Comparison of ENCODE assay signal across 23 cellular contexts in genomic region chr11:28099715-28100114, GRCh38. TPM values are rescaled to one million over a fixed set of nuclear protein-coding genes. Genes with fewer than 3 reads are reported as not detected.
A peak's percentile ranks its signal among the peaks of the same experiment; 100 is the strongest.
DNase-seq lines count a peak whose midpoint lies in the region; ATAC-seq, FAIRE-seq and TF ChIP-seq lines count a peak whose summit lies in the region.
"Had no signal": no experiment of that assay in that cellular context is flagged by ENCODE, and none has a peak within 500 bp of the region (broad histone marks: within the 10 kb centered on the region; RNA-seq: fewer than 3 reads in every experiment).

No MANE protein-coding gene starts in this region.

- FAIRE-seq in K562 (lab: Jason Lieb, UNC): no peak
- FAIRE-seq: A204.1, HTR-8/SVneo had no signal

- CTCF ChIA-PET in MCF 10A (lab: Yijun Ruan, JAX): interaction anchor here (1.1 kb wide), 1 partner anchor 9 kb away, joined by 3 read pairs; no protein-coding TSS in a partner anchor
- CTCF ChIA-PET in mammary epithelial cell (lab: Charles Lee; ENCODE audit: low non-redundant PET): no interaction called here
- CTCF ChIA-PET in K562 (lab: Yijun Ruan, JAX; ENCODE audit: low intra/inter-chr PET ratio): no interaction called here
- CTCF ChIA-PET in activated CD4-positive, alpha-beta memory T cell treated with anti-CD3 and anti-CD28 coated beads, Interleukin-2, amount 10 ng/mL, durations not matched to agents 7 days and 5 days (lab: Charles Lee): no interaction called here

- H3K4me2 ChIP-seq in mammary epithelial cell (ENCODE audit: insufficient read depth, low read depth, low read length) (no peak overlapping the region), K562 (ENCODE audit: insufficient read depth, low read length) (no peak overlapping the region)

- no peaks in the 10 kb centered on the region for H3K4me1 ChIP-seq in mammary epithelial cell (ENCODE audit: insufficient read depth, low read length)
- H3K4me1 ChIP-seq in K562 (replicated peaks in 1 of 2; ENCODE audit: control insufficient read depth in 2 of 2, insufficient read depth in 2 of 2, low read length in 2 of 2): peaks cover 0 to 4% of the 10 kb centered on the region in 2 experiments; a peak in 2 of 5 replicates

- H3K27ac Mint-ChIP-seq in MCF 10A (ENCODE audit: low read depth, unreplicated experiment) (peak overlapping the region; percentile 74), HFFc6 (peak overlapping the region; percentile 3; the same call in 1 of the 2 replicates), nephron progenitor cell (peak overlapping the region; percentile 45)
- H3K27ac Mint-ChIP-seq in activated CD4-positive, alpha-beta memory T cell treated with anti-CD3 and anti-CD28 coated beads, Interleukin-2, amount 10 ng/mL, durations not matched to agents 7 days and 5 days: no peak overlapping the region
- H3K27ac Mint-ChIP-seq: IgD-negative memory B cell had no signal

- H3K4me3 Mint-ChIP-seq in MCF 10A (ENCODE audit: unreplicated experiment) (no peak overlapping the region), HFFc6 (no peak overlapping the region), nephron progenitor cell (no peak overlapping the region)
- H3K4me3 Mint-ChIP-seq in activated CD4-positive, alpha-beta memory T cell treated with anti-CD3 and anti-CD28 coated beads, Interleukin-2, amount 10 ng/mL, durations not matched to agents 7 days and 5 days: no peak overlapping the region
- H3K4me3 Mint-ChIP-seq: IgD-negative memory B cell had no signal

- DNase-seq in MCF 10A (ENCODE audit: unreplicated experiment) (no peak), mammary epithelial cell (no peak), HFFc6 (no peak), K562 (ENCODE audit: extremely low read depth in 1 of 4, low spot score in 3 of 4) (no peak), nephron progenitor cell (no peak), activated gamma-delta T cell treated with Interleukin-2 at 50 U/mL for 16 hours (no peak)
- DNase-seq in central memory CD4-positive, alpha-beta T cell: no peak
- DNase-seq in activated CD4-positive, alpha-beta memory T cell treated with anti-CD3 and anti-CD28 coated beads, Interleukin-2, amount 10 ng/mL, durations not matched to agents 7 days and 5 days: no peak
- DNase-seq: DMS79, GM23248, HCEC 1CT, Kasumi-1, MM.1S, NCI-H1048, NCI-H1417 treated with DMSO at 0.1 percent for 48 hours, NCI-H187, NCI-H446, NCI-H526, SHP77 had no signal

- BruUV-seq in MCF 10A (replicated peaks; lab: Mats Ljungman, UMichigan) (no TSS peak), mammary epithelial cell (replicated peaks; lab: Mats Ljungman, UMichigan) (no TSS peak), K562 (replicated peaks; lab: Mats Ljungman, UMichigan) (no TSS peak)

- H3K27ac ChIP-seq in mammary epithelial cell (ENCODE audit: insufficient read depth, low read depth, low read length) (no peak overlapping the region), K562 (ENCODE audit: extremely low read depth, low read depth, low read length) (peak overlapping the region; percentile 17; the same call in 1 of the 3 replicates)
- H3K27ac ChIP-seq: C4-2B, GM23248 had no signal

- ATAC-seq in K562: peak; percentile 29

- intact Hi-C loops in MCF 10A (cut with micrococcal nuclease) (loop anchor here (10.0 kb wide), 2 partner anchors 595 to 1225 kb away; no protein-coding TSS in a partner anchor), mammary epithelial cell (cut with micrococcal nuclease) (loop anchor here (10.0 kb wide), 2 partner anchors 595 to 735 kb away; no protein-coding TSS in a partner anchor), K562 (cut with micrococcal nuclease) (no loop called here)

- no peaks in the 10 kb centered on the region for H3K9me1 ChIP-seq in K562 (ENCODE audit: control insufficient read depth, insufficient read depth, low read length)

- 93% methylated on average over 1 of the region's 1 CpG for WGBS in mammary epithelial cell (ENCODE audit: low coverage, missing lambda C conversion rate)
- 21% methylated on average over 1 of the region's 1 CpG for WGBS in K562 (ENCODE audit: insufficient coverage, low coverage, missing lambda C conversion rate)

- H3K9me3 Mint-ChIP-seq in MCF 10A (ENCODE audit: unreplicated experiment): no peaks in the 10 kb centered on the region
- no peaks in the 10 kb centered on the region for H3K9me3 Mint-ChIP-seq in HFFc6
- H3K9me3 Mint-ChIP-seq in nephron progenitor cell: no peaks in the 10 kb centered on the region
- H3K9me3 Mint-ChIP-seq in activated CD4-positive, alpha-beta memory T cell treated with anti-CD3 and anti-CD28 coated beads, Interleukin-2, amount 10 ng/mL, durations not matched to agents 7 days and 5 days: no peaks in the 10 kb centered on the region

- H2AFZ ChIP-seq in mammary epithelial cell (ENCODE audit: low read depth, low read length) (no peak overlapping the region), K562 (ENCODE audit: low read depth, low read length) (no peak overlapping the region)
- H2AFZ ChIP-seq: GM23248 had no signal

- H3K4me1 Mint-ChIP-seq in MCF 10A (ENCODE audit: insufficient read depth, unreplicated experiment) (peaks cover 52% of the 10 kb centered on the region), HFFc6 (ENCODE audit: low read depth) (peaks cover 77% of the 10 kb centered on the region), nephron progenitor cell (peaks cover 53% of the 10 kb centered on the region)
- H3K4me1 Mint-ChIP-seq in activated CD4-positive, alpha-beta memory T cell treated with anti-CD3 and anti-CD28 coated beads, Interleukin-2, amount 10 ng/mL, durations not matched to agents 7 days and 5 days: peaks cover 25% of the 10 kb centered on the region

- dilution Hi-C loops in mammary epithelial cell (cut with HindIII; ENCODE audit: low sequenced_read_pairs): no loop called here

- H3K36me3 ChIP-seq in mammary epithelial cell (ENCODE audit: insufficient read depth, low read length) (peaks cover 8% of the 10 kb centered on the region), K562 (ENCODE audit: control insufficient read depth, insufficient read depth, low read length) (peaks cover 34% of the 10 kb centered on the region)

- H3K4me3 ChIP-seq in mammary epithelial cell (replicated peaks in 1 of 3; ENCODE audit: insufficient read depth in 1 of 3, low read depth in 2 of 3, low read length in 3 of 3) (no peak overlapping the region), K562 (no peak overlapping the region)
- H3K4me3 ChIP-seq: GM23248 had no signal

- TF ChIP-seq EP300 in K562 (IDR thresholded peaks at IDR 0.05; ENCODE audit: low read length): no peak

- H3K9me3 ChIP-seq in mammary epithelial cell (replicated peaks; ENCODE audit: insufficient read depth, low read length) (no peaks in the 10 kb centered on the region), K562 (replicated peaks; ENCODE audit: control insufficient read depth, insufficient read depth, low read depth, low read length) (no peaks in the 10 kb centered on the region)

- no peak overlapping the region for H3K9ac ChIP-seq in mammary epithelial cell (ENCODE audit: insufficient read depth, low read length)
- no peak overlapping the region for H3K9ac ChIP-seq in K562 (ENCODE audit: insufficient read depth in 1 of 2, low read depth in 2 of 2, low read length in 2 of 2)
- H3K9ac ChIP-seq: GM23248 had no signal

- H3K27me3 ChIP-seq in mammary epithelial cell (ENCODE audit: insufficient read depth, low read length): no peaks in the 10 kb centered on the region
- H3K27me3 ChIP-seq in K562 (ENCODE audit: control insufficient read depth in 2 of 2, insufficient read depth in 2 of 2, low read length in 2 of 2): no peaks in the 10 kb centered on the region

- H3K36me3 Mint-ChIP-seq in MCF 10A (ENCODE audit: insufficient read depth, unreplicated experiment) (peaks cover 6% of the 10 kb centered on the region), HFFc6 (ENCODE audit: low read depth) (peaks cover 59% of the 10 kb centered on the region), nephron progenitor cell (ENCODE audit: low read depth) (peaks cover 18% of the 10 kb centered on the region)
- H3K36me3 Mint-ChIP-seq in activated CD4-positive, alpha-beta memory T cell treated with anti-CD3 and anti-CD28 coated beads, Interleukin-2, amount 10 ng/mL, durations not matched to agents 7 days and 5 days (ENCODE audit: low read depth): peaks cover 42% of the 10 kb centered on the region

- POLR2A ChIA-PET in MCF 10A (lab: Yijun Ruan, JAX): interaction anchor here (0.6 to 1.5 kb wide), 6 partner anchors 9 to 644 kb away, joined by 3 to 9 read pairs (median 4); no protein-coding TSS in a partner anchor
- POLR2A ChIA-PET in K562 (lab: Yijun Ruan, JAX): interaction anchor here (0.7 kb wide), 1 partner anchor 49 kb away, joined by 3 read pairs; no protein-coding TSS in a partner anchor
- POLR2A ChIA-PET in activated CD4-positive, alpha-beta memory T cell treated with anti-CD3 and anti-CD28 coated beads, Interleukin-2, amount 10 ng/mL, durations not matched to agents 7 days and 5 days (lab: Charles Lee): no interaction called here

- in situ Hi-C loops in mammary epithelial cell (cut with MboI; ENCODE audit: low sequenced_read_pairs in 2 of 2): loop anchor here in 1 of 2 donors (25.0 kb wide), 1 partner anchor 588 kb away; no protein-coding TSS in a partner anchor
- in situ Hi-C loops in K562 (cut with MboI): no loop called here

- TF ChIP-seq CTCF in MCF 10A (IDR thresholded peaks at IDR 0.05; ENCODE audit: unreplicated experiment) (no peak), mammary epithelial cell (conservative IDR thresholded peaks at IDR 0.05 in 1 of 2, IDR thresholded peaks at IDR 0.05 in 1 of 2; ENCODE audit: extremely low read depth in 1 of 2, insufficient read depth in 1 of 2, low read depth in 1 of 2, low read length in 2 of 2) (no peak), HFFc6 (IDR thresholded peaks at IDR 0.05) (no peak), K562 (IDR thresholded peaks at IDR 0.05 in 2 of 3, conservative IDR thresholded peaks at IDR 0.05 in 1 of 3; ENCODE audit: insufficient read depth in 2 of 3, low read depth in 1 of 3, low read length in 3 of 3) (no peak), nephron progenitor cell (IDR thresholded peaks at IDR 0.05) (no peak)

- no peaks in the 10 kb centered on the region for H4K20me1 ChIP-seq in mammary epithelial cell (ENCODE audit: insufficient read depth, low read length)
- H4K20me1 ChIP-seq in K562 (replicated peaks; ENCODE audit: control insufficient read depth, insufficient read depth, low read length): no peaks in the 10 kb centered on the region

- no peaks in the 10 kb centered on the region for H3K27me3 Mint-ChIP-seq in MCF 10A (ENCODE audit: insufficient read depth, unreplicated experiment)
- no peaks in the 10 kb centered on the region; the same call in 1 of the 2 replicates for H3K27me3 Mint-ChIP-seq in HFFc6 (ENCODE audit: insufficient read depth)
- no peaks in the 10 kb centered on the region for H3K27me3 Mint-ChIP-seq in nephron progenitor cell (ENCODE audit: low read depth, poor library complexity)
- H3K27me3 Mint-ChIP-seq in activated CD4-positive, alpha-beta memory T cell treated with anti-CD3 and anti-CD28 coated beads, Interleukin-2, amount 10 ng/mL, durations not matched to agents 7 days and 5 days: no peaks in the 10 kb centered on the region
- H3K27me3 Mint-ChIP-seq: IgD-negative memory B cell had no signal

- H3K79me2 ChIP-seq in mammary epithelial cell (ENCODE audit: insufficient read depth, low read length): peaks cover 88% of the 10 kb centered on the region
- peaks cover 95% of the 10 kb centered on the region for H3K79me2 ChIP-seq in K562 (ENCODE audit: control insufficient read depth, insufficient read depth, low read length)

- no peak for TF ChIP-seq POLR2A in K562 (conservative IDR thresholded peaks at IDR 0.05)

- no peak for TF ChIP-seq RAD21 in K562 (CRISPR knock-in tag; conservative IDR thresholded peaks at IDR 0.05 in 1 of 2, IDR thresholded peaks at IDR 0.05 in 1 of 2)

RNA-seq across cellular contexts. Expression of gene KIF18A, which starts 8.2 kb away (rescaled TPM):
- total RNA-seq in MCF 10A (2022) (8.9 and 12.9 TPM in 2 replicates), mammary epithelial cell (10 to 100 TPM in 1 of 2 donors, 1 to 10 TPM in 1; 1.0 to 11.6 TPM), K562 (2014; rRNA removed) (15.1 and 16.4 TPM in 2 replicates), K562 (2014; rRNA removed; fragmentation: Illumina TruSeq; extraction: Trizol) (36.1 and 42.6 TPM in 2 replicates), K562 (2015; rRNA removed; fragmentation: Illumina TruSeq; extraction: Trizol) (29.6 and 32.9 TPM in 2 replicates), K562 (2021) (22.1 and 22.5 TPM in 2 replicates)
- polyA plus RNA-seq in mammary epithelial cell (6.8 TPM), K562 (2011; rRNA removed) (22.0 and 24.4 TPM in 2 replicates), K562 (2014; fragmentation: Illumina TruSeq; extraction: Trizol) (24.1 and 27.0 TPM in 2 replicates), K562 (2014; fragmentation: Nextera tagmentation; extraction: Ambion mirVana) (10 to 100 TPM; 20.8 to 24.3 TPM), K562 (2014; rRNA removed) (17.3 TPM in 2 replicates)
- polyA minus RNA-seq in mammary epithelial cell: 2.1 TPM
- total RNA-seq in HFFc6 (2021; fragmentation: NEBNext Ultra II Directional; extraction: Animal tissue kit (Norgen Biotek cat#: 25700)): 10 to 100 TPM; 13.1 to 25.4 (median 22.4) TPM
- total RNA-seq in K562 (2011; cell fraction: chromatin; rRNA removed; ENCODE audit: low replicate concordance): 29.1 and 184 TPM in 2 replicates
- 14.5 and 23.7 TPM in 2 replicates for total RNA-seq in K562 (2011; cell fraction: nucleolus; rRNA removed)
- total RNA-seq in K562 (2011; cell fraction: nucleoplasm; rRNA removed): 44.7 and 45.4 TPM in 2 replicates
- polyA plus RNA-seq in K562 (2011; cell fraction: cytosol; rRNA removed): 2.9 and 7.4 TPM in 2 replicates
- 14.0 and 23.7 TPM in 2 replicates for polyA plus RNA-seq in K562 (2011; cell fraction: nucleus; rRNA removed)
- polyA plus RNA-seq in K562 (2012): 18.1 and 19.0 TPM in 2 replicates
- polyA minus RNA-seq in K562 (2011; rRNA and poly(A)+ RNA removed): 66.0 and 74.0 TPM in 2 replicates
- 12.3 and 14.2 TPM in 2 replicates for polyA minus RNA-seq in K562 (2011; cell fraction: cytosol; rRNA and poly(A)+ RNA removed)
- 73.2 and 125 TPM in 2 replicates for polyA minus RNA-seq in K562 (2011; cell fraction: nucleus; rRNA and poly(A)+ RNA removed)
- total RNA-seq in activated CD4-positive, alpha-beta memory T cell treated with anti-CD3 and anti-CD28 coated beads, Interleukin-2, amount 10 ng/mL, durations not matched to agents 7 days and 5 days: 10 to 100 TPM; 26.0 to 26.7 TPM

RNA-seq across cellular contexts. Expression of gene METTL15, which starts 8.5 kb away (rescaled TPM):
- total RNA-seq in MCF 10A (2022) (16.8 and 19.9 TPM in 2 replicates), mammary epithelial cell (10 to 100 TPM; 17.2 to 17.9 TPM), K562 (2014; rRNA removed) (10.4 and 10.7 TPM in 2 replicates), K562 (2014; rRNA removed; fragmentation: Illumina TruSeq; extraction: Trizol) (21.7 and 24.2 TPM in 2 replicates), K562 (2015; rRNA removed; fragmentation: Illumina TruSeq; extraction: Trizol) (15.9 and 16.1 TPM in 2 replicates), K562 (2021) (12.5 and 15.9 TPM in 2 replicates)
- polyA plus RNA-seq in mammary epithelial cell (6.5 TPM), K562 (2011; rRNA removed) (17.5 and 20.4 TPM in 2 replicates), K562 (2014; fragmentation: Illumina TruSeq; extraction: Trizol) (10.1 and 12.1 TPM in 2 replicates), K562 (2014; fragmentation: Nextera tagmentation; extraction: Ambion mirVana) (10 to 100 TPM; 19.1 to 20.9 TPM), K562 (2014; rRNA removed) (11.6 and 12.0 TPM in 2 replicates)
- 8.3 TPM for polyA minus RNA-seq in mammary epithelial cell
- 10 to 100 TPM; 11.0 to 14.1 (median 12.4) TPM for total RNA-seq in HFFc6 (2021; fragmentation: NEBNext Ultra II Directional; extraction: Animal tissue kit (Norgen Biotek cat#: 25700))
- total RNA-seq in K562 (2011; cell fraction: chromatin; rRNA removed; ENCODE audit: low replicate concordance): 32.0 and 54.2 TPM in 2 replicates
- 11.5 and 16.8 TPM in 2 replicates for total RNA-seq in K562 (2011; cell fraction: nucleolus; rRNA removed)
- total RNA-seq in K562 (2011; cell fraction: nucleoplasm; rRNA removed): 26.0 and 39.6 TPM in 2 replicates
- polyA plus RNA-seq in K562 (2011; cell fraction: cytosol; rRNA removed): 6.8 and 11.1 TPM in 2 replicates
- 13.2 and 14.6 TPM in 2 replicates for polyA plus RNA-seq in K562 (2011; cell fraction: nucleus; rRNA removed)
- 8.5 and 8.6 TPM in 2 replicates for polyA plus RNA-seq in K562 (2012)
- polyA minus RNA-seq in K562 (2011; rRNA and poly(A)+ RNA removed): 32.8 and 40.0 TPM in 2 replicates
- polyA minus RNA-seq in K562 (2011; cell fraction: cytosol; rRNA and poly(A)+ RNA removed): 10.6 and 13.9 TPM in 2 replicates
- polyA minus RNA-seq in K562 (2011; cell fraction: nucleus; rRNA and poly(A)+ RNA removed): 36.2 and 64.3 TPM in 2 replicates
- total RNA-seq in activated CD4-positive, alpha-beta memory T cell treated with anti-CD3 and anti-CD28 coated beads, Interleukin-2, amount 10 ng/mL, durations not matched to agents 7 days and 5 days: 10 to 100 TPM; 12.3 to 12.4 TPM
